9 cellular contexts compared by ENCODE assay signal in genomic region chr15:40367673-40368611, GRCh38. TPM values are rescaled to one million over a fixed set of nuclear protein-coding genes. Genes with fewer than 3 reads are reported as not detected.
DNase-seq lines count a peak whose midpoint lies in the region; ATAC-seq and TF ChIP-seq lines count a peak whose summit lies in the region.
"Had no signal": no experiment of that assay in that cellular context is flagged by ENCODE, and none has a peak within 500 bp of the region (broad histone marks: within the 10 kb centered on the region; RNA-seq: fewer than 3 reads in every experiment).

No MANE protein-coding gene starts in this region.

- peak overlapping the region; percentile 80 for H3K4me3 Mint-ChIP-seq in activated naive CD8-positive, alpha-beta T cell treated with anti-CD3 and anti-CD28 coated beads, Interleukin-2, amount 10 ng/mL, durations not matched to agents 7 days and 5 days
- H3K4me3 Mint-ChIP-seq in progenitor cell of endocrine pancreas (ENCODE audit: low read depth) (no peak overlapping the region), type B pancreatic cell (no peak overlapping the region)

- peak; percentile 96 for DNase-seq in D341Med (ENCODE audit: low spot score)
- peak; percentile 95 for DNase-seq in KBM-7
- peak; percentile 91 for DNase-seq in activated naive CD8-positive, alpha-beta T cell treated with anti-CD3 and anti-CD28 coated beads, Interleukin-2, amount 10 ng/mL, durations not matched to agents 7 days and 5 days
- peak; percentile 79 to 84 for DNase-seq in heart right ventricle
- DNase-seq in progenitor cell of endocrine pancreas (ENCODE audit: low spot score, unreplicated experiment), result peak; percentile 69
- DNase-seq in type B pancreatic cell (ENCODE audit: extremely low spot score, unreplicated experiment), result peak; percentile 87

- 13 to 18% methylated on average over 90 to 91 of the region's 91 CpGs for WGBS in heart right ventricle, 2 donors

- no peaks in the 10 kb centered on the region for H3K36me3 Mint-ChIP-seq in activated naive CD8-positive, alpha-beta T cell treated with anti-CD3 and anti-CD28 coated beads, Interleukin-2, amount 10 ng/mL, durations not matched to agents 7 days and 5 days
- H3K36me3 Mint-ChIP-seq in progenitor cell of endocrine pancreas (ENCODE audit: insufficient read depth) (no peaks in the 10 kb centered on the region), type B pancreatic cell (no peaks in the 10 kb centered on the region)

- peaks cover 14% of the 10 kb centered on the region for H3K4me1 Mint-ChIP-seq in activated naive CD8-positive, alpha-beta T cell treated with anti-CD3 and anti-CD28 coated beads, Interleukin-2, amount 10 ng/mL, durations not matched to agents 7 days and 5 days
- H3K4me1 Mint-ChIP-seq in progenitor cell of endocrine pancreas (ENCODE audit: low read depth) (no peaks in the 10 kb centered on the region), type B pancreatic cell (ENCODE audit: unreplicated experiment) (no peaks in the 10 kb centered on the region)

- no peaks in the 10 kb centered on the region for H3K27me3 ChIP-seq in heart right ventricle

- no peaks in the 10 kb centered on the region for H3K36me3 ChIP-seq in heart right ventricle

- peak overlapping the region; percentile 60 to 91 (median 85) for H3K27ac ChIP-seq in heart right ventricle

- POLR2A ChIA-PET in activated naive CD8-positive, alpha-beta T cell treated with anti-CD3 and anti-CD28 coated beads, Interleukin-2, amount 10 ng/mL, durations not matched to agents 7 days and 5 days (lab: Charles Lee), result interaction anchor here (1.0 to 4.0 kb wide), 8 partner anchors 11 to 73 kb away, joined by 3 to 22 read pairs (median 6); partner anchors contain the start of genes BAHD1 and IVD

- H3K9me3 ChIP-seq in heart right ventricle, result no peaks in the 10 kb centered on the region

- peak overlapping the region; percentile 78 for H3K27ac Mint-ChIP-seq in activated naive CD8-positive, alpha-beta T cell treated with anti-CD3 and anti-CD28 coated beads, Interleukin-2, amount 10 ng/mL, durations not matched to agents 7 days and 5 days
- peak overlapping the region; percentile 82 for H3K27ac Mint-ChIP-seq in progenitor cell of endocrine pancreas
- H3K27ac Mint-ChIP-seq in type B pancreatic cell, result no peak overlapping the region

- peak; percentile 75 to 93 (median 88) for TF ChIP-seq CTCF in heart right ventricle (IDR thresholded peaks at IDR 0.05)
- peak; percentile 84 for TF ChIP-seq CTCF in progenitor cell of endocrine pancreas (IDR thresholded peaks at IDR 0.05; ENCODE audit: unreplicated experiment)
- peak; percentile 90 for TF ChIP-seq CTCF in type B pancreatic cell (conservative IDR thresholded peaks at IDR 0.05)

- H3K4me1 ChIP-seq in heart right ventricle, result peaks cover 3 to 38% (median 29%) of the 10 kb centered on the region in 9 donors

- H3K27me3 Mint-ChIP-seq in activated naive CD8-positive, alpha-beta T cell treated with anti-CD3 and anti-CD28 coated beads, Interleukin-2, amount 10 ng/mL, durations not matched to agents 7 days and 5 days, result peaks cover 15% of the 10 kb centered on the region
- H3K27me3 Mint-ChIP-seq in progenitor cell of endocrine pancreas, result peaks cover 67% of the 10 kb centered on the region
- peaks cover 57% of the 10 kb centered on the region for H3K27me3 Mint-ChIP-seq in type B pancreatic cell

- H3K9me3 Mint-ChIP-seq in activated naive CD8-positive, alpha-beta T cell treated with anti-CD3 and anti-CD28 coated beads, Interleukin-2, amount 10 ng/mL, durations not matched to agents 7 days and 5 days, result no peaks in the 10 kb centered on the region
- H3K9me3 Mint-ChIP-seq in progenitor cell of endocrine pancreas (ENCODE audit: low read depth) (no peaks in the 10 kb centered on the region), type B pancreatic cell (no peaks in the 10 kb centered on the region)

- peak overlapping the region in 9 of 10 donors; percentile 12 to 57 (median 38) for H3K4me3 ChIP-seq in heart right ventricle

- peak; percentile 77 for ATAC-seq in GM21528 (IDR thresholded peaks at IDR 0.05; ENCODE audit: low FRiP score, unreplicated experiment)
- ATAC-seq in SK-N-SH treated with all-trans-retinoic acid at 6 μM for 48 hours, result peak; percentile 75
- peak; percentile 94 for ATAC-seq in activated naive CD8-positive, alpha-beta T cell treated with anti-CD3 and anti-CD28 coated beads, Interleukin-2, amount 10 ng/mL, durations not matched to agents 7 days and 5 days (ENCODE audit: low read depth)
- peak; percentile 60 to 79 (median 68) for ATAC-seq in heart right ventricle

- in situ Hi-C loops in KBM-7 (cut with MboI; ENCODE audit: low pct_unique_long_range_greater_than_20kb, low sequenced_read_pairs), result no loop called here

- intact Hi-C loops in heart right ventricle (cut with DNase I), result loop anchor here in 6 of 10 donors (1.0 to 10.0 kb wide), 7 partner anchors 27 to 144 kb away; partner anchors contain the start of genes IVD (in 2 of the 6), CCDC9B (in 1 of the 6) and INAFM2 (in 1 of the 6)

TF ChIP-seq in SK-N-SH treated with all-trans-retinoic acid at 6 μM for 48 hours, 23 proteins besides CTCF, POLR2A, EP300 and RAD21:
- TF ChIP-seq CREB5 (CRISPR knock-in tag; IDR thresholded peaks at IDR 0.05; ENCODE audit: low read depth) (no peak), TCF4 (CRISPR knock-in tag; IDR thresholded peaks at IDR 0.05; ENCODE audit: borderline replicate concordance) (0 out of 2 replicates have a peak, but pooled peaks have one; percentile 21), TSHZ2 (CRISPR knock-in tag; IDR thresholded peaks at IDR 0.05) (peak; percentile 31; the same call in 1 of the 2 replicates)

RNA-seq across cellular contexts. Expression of gene DISP2, which starts 9.9 kb away (rescaled TPM):
- 1 to 10 TPM; 1.5 to 2.0 TPM for total RNA-seq in activated naive CD8-positive, alpha-beta T cell treated with anti-CD3 and anti-CD28 coated beads, Interleukin-2, amount 10 ng/mL, durations not matched to agents 7 days and 5 days
- total RNA-seq in heart right ventricle (1 to 10 TPM in 2 of 10 donors, under 1 TPM in 8; 0.08 to 1.3 (median 0.71) TPM), progenitor cell of endocrine pancreas (1.0 and 3.2 TPM in 2 replicates), type B pancreatic cell (ENCODE audit: low replicate concordance) (1.5 and 1.8 TPM in 2 replicates)
- polyA plus RNA-seq in heart right ventricle, result 1 to 10 TPM in 1 of 2 donors, under 1 TPM in 1; 0.16 to 2.7 TPM

RNA-seq across cellular contexts. Expression of gene KNSTRN, which starts 14.6 kb away (rescaled TPM):
- total RNA-seq in activated naive CD8-positive, alpha-beta T cell treated with anti-CD3 and anti-CD28 coated beads, Interleukin-2, amount 10 ng/mL, durations not matched to agents 7 days and 5 days, result 10 to 100 TPM; 47.0 to 49.5 TPM
- 10 to 100 TPM in 3 of 10 donors, 1 to 10 TPM in 7; 5.3 to 16.0 (median 8.3) TPM for total RNA-seq in heart right ventricle
- 10 to 100 TPM in 1 of 2 donors, 1 to 10 TPM in 1; 8.2 to 13.1 TPM for polyA plus RNA-seq in heart right ventricle
- total RNA-seq in progenitor cell of endocrine pancreas, result 44.8 and 46.2 TPM in 2 replicates
- 24.1 and 52.2 TPM in 2 replicates for total RNA-seq in type B pancreatic cell (ENCODE audit: low replicate concordance)

RNA-seq across cellular contexts. Expression of gene PHGR1, which starts 17.1 kb away (rescaled TPM):
- not detected for total RNA-seq in activated naive CD8-positive, alpha-beta T cell treated with anti-CD3 and anti-CD28 coated beads, Interleukin-2, amount 10 ng/mL, durations not matched to agents 7 days and 5 days
- total RNA-seq in heart right ventricle (not detected), progenitor cell of endocrine pancreas (0.79 TPM in 1 of 2 replicates, not detected in the other), type B pancreatic cell (ENCODE audit: low replicate concordance) (5.6 and 15.8 TPM in 2 replicates)
- not detected for polyA plus RNA-seq in heart right ventricle
- total RNA-seq: glomerular endothelial cell had no signal

RNA-seq across cellular contexts. Expression of gene CCDC9B, which starts 27.2 kb away (rescaled TPM):
- total RNA-seq in activated naive CD8-positive, alpha-beta T cell treated with anti-CD3 and anti-CD28 coated beads, Interleukin-2, amount 10 ng/mL, durations not matched to agents 7 days and 5 days, result 1 to 10 TPM; 2.3 to 2.6 TPM
- total RNA-seq in heart right ventricle, result 100 to 1,000 TPM; 113 to 190 (median 151) TPM
- polyA plus RNA-seq in heart right ventricle, result 10 to 100 TPM; 13.0 to 97.4 TPM
- 0.07 and 0.11 TPM in 2 replicates for total RNA-seq in progenitor cell of endocrine pancreas
- 1.6 and 2.4 TPM in 2 replicates for total RNA-seq in type B pancreatic cell (ENCODE audit: low replicate concordance)

RNA-seq across cellular contexts. Expression of gene IVD, which starts 37.7 kb away (rescaled TPM):
- 10 to 100 TPM; 92.4 to 95.2 TPM for total RNA-seq in activated naive CD8-positive, alpha-beta T cell treated with anti-CD3 and anti-CD28 coated beads, Interleukin-2, amount 10 ng/mL, durations not matched to agents 7 days and 5 days
- 100 to 1,000 TPM in 7 of 10 donors, 10 to 100 TPM in 3; 71.1 to 143 (median 109) TPM for total RNA-seq in heart right ventricle
- polyA plus RNA-seq in heart right ventricle, result 10 to 100 TPM; 42.2 to 44.4 TPM
- total RNA-seq in progenitor cell of endocrine pancreas, result 82.0 and 93.0 TPM in 2 replicates
- 31.9 and 86.6 TPM in 2 replicates for total RNA-seq in type B pancreatic cell (ENCODE audit: low replicate concordance)

Comparison
In these comparisons a context has a peak if more than half of its experiments do, and no peak if none do; other contexts are left out.
1. Peak in every context shown above with its lines: DNase-seq, ATAC-seq, H3K4me3 ChIP-seq and H3K27ac ChIP-seq.